Comparison of ENCODE assay signal across 16 cellular contexts in the genomic region with DNA sequence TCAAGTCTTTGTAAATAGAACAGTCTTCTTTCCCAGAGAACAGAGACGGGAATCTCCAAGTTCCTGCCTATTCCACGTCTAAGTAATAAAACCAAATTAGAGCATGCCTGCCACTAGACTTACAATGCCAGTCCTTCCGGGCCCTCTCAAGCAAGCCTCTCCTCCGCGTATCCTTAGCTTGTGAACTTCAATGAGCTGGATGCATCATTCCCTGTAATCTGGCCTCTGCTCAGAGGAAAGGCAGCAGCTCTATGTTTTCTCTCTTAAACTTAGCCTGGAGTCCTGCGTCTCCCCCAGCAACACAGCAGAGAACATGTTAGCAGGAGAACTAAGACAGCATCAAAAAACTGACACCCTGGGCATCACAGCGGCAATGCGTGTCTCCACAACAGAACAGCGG. TPM values are rescaled to one million over a fixed set of nuclear protein-coding genes. Genes with fewer than 3 reads are reported as not detected.
"Had no signal": no experiment of that assay in that cellular context is flagged by ENCODE, and none has a peak within 500 bp of the region (broad histone marks: within the 10 kb centered on the region; RNA-seq: fewer than 3 reads in every experiment).

No MANE protein-coding gene starts in this region.

- DNase-seq: activated CD4-positive, alpha-beta memory T cell treated with anti-CD3 and anti-CD28 coated beads, Interleukin-2, amount 10 ng/mL, durations not matched to agents 7 days and 5 days; activated CD8-positive, alpha-beta memory T cell treated with anti-CD3 and anti-CD28 coated beads, Interleukin-2, amount 50 U/mL, for 48 hours; activated naive CD4-positive, alpha-beta T cell treated with anti-CD3 and anti-CD28 coated beads for 36 hours; dermis blood vessel endothelial cell; endodermal cell; glutamatergic neuron; immature natural killer cell; left cardiac atrium; right lobe of liver; stimulated activated CD4-positive, alpha-beta T cell treated with anti-CD3 and anti-CD28 coated beads, Interleukin-12 subunit alpha, Interleukin-12 subunit beta, amount 100 ng/mL, for 4 hours; stimulated activated naive CD8-positive, alpha-beta T cell treated with anti-CD3 and anti-CD28 coated beads, Interleukin-15, Interleukin-2, amounts not matched to agents 100 U/mL and 50 U/mL, for 24 hours had no signal

- H3K4me3 Mint-ChIP-seq: activated CD4-positive, alpha-beta memory T cell treated with anti-CD3 and anti-CD28 coated beads, Interleukin-2, amount 10 ng/mL, durations not matched to agents 7 days and 5 days; activated naive CD4-positive, alpha-beta T cell treated with anti-CD3 and anti-CD28 coated beads for 36 hours; central memory CD8-positive, alpha-beta T cell; endodermal cell; immature natural killer cell; memory B cell; natural killer cell treated with Interleukin-12 subunit alpha and Interleukin-12 subunit beta and Interleukin-15 and Interleukin-18, amount 100 ng/mL, for 72 hours had no signal

- H3K4me1 Mint-ChIP-seq: central memory CD8-positive, alpha-beta T cell; endodermal cell; immature natural killer cell; memory B cell had no signal

- H3K9me3 ChIP-seq: prostate gland, right lobe of liver had no signal

- H3K27me3 Mint-ChIP-seq: memory B cell had no signal

- H3K36me3 ChIP-seq: prostate gland, right lobe of liver had no signal

- H3K9me3 Mint-ChIP-seq: activated CD4-positive, alpha-beta memory T cell treated with anti-CD3 and anti-CD28 coated beads, Interleukin-2, amount 10 ng/mL, durations not matched to agents 7 days and 5 days; activated naive CD4-positive, alpha-beta T cell treated with anti-CD3 and anti-CD28 coated beads for 36 hours; endodermal cell had no signal

- H3K27ac ChIP-seq: prostate gland, right lobe of liver, VCaP had no signal

- H3K27ac Mint-ChIP-seq: activated CD4-positive, alpha-beta memory T cell treated with anti-CD3 and anti-CD28 coated beads, Interleukin-2, amount 10 ng/mL, durations not matched to agents 7 days and 5 days; activated naive CD4-positive, alpha-beta T cell treated with anti-CD3 and anti-CD28 coated beads for 36 hours; endodermal cell; immature natural killer cell; memory B cell; natural killer cell treated with Interleukin-12 subunit alpha and Interleukin-12 subunit beta and Interleukin-15 and Interleukin-18, amount 100 ng/mL, for 72 hours had no signal

- H3K4me1 ChIP-seq: prostate gland, right lobe of liver had no signal

- H3K4me3 ChIP-seq: prostate gland, right lobe of liver had no signal

- H3K36me3 Mint-ChIP-seq: immature natural killer cell, memory B cell had no signal

- ATAC-seq: natural killer cell treated with Interleukin-12 subunit alpha and Interleukin-12 subunit beta and Interleukin-15 and Interleukin-18, amount 100 ng/mL, for 72 hours; right lobe of liver; stimulated activated naive CD8-positive, alpha-beta T cell treated with anti-CD3 and anti-CD28 coated beads, Interleukin-15, Interleukin-2, amounts not matched to agents 100 U/mL and 50 U/mL, for 24 hours had no signal

- H3K27me3 ChIP-seq: right lobe of liver had no signal

RNA-seq across cellular contexts. Expression of a gene that starts 8.2 kb away (rescaled TPM):
- total RNA-seq: activated CD4-positive, alpha-beta memory T cell treated with anti-CD3 and anti-CD28 coated beads, Interleukin-2, amount 10 ng/mL, durations not matched to agents 7 days and 5 days; activated naive CD4-positive, alpha-beta T cell treated with anti-CD3 and anti-CD28 coated beads for 36 hours; natural killer cell treated with Interleukin-12 subunit alpha and Interleukin-12 subunit beta and Interleukin-15 and Interleukin-18, amount 100 ng/mL, for 72 hours had no signal
- polyA plus RNA-seq: immature natural killer cell had no signal

RNA-seq across cellular contexts. Expression of a gene that starts 44.3 kb away (rescaled TPM):
- total RNA-seq: activated CD4-positive, alpha-beta memory T cell treated with anti-CD3 and anti-CD28 coated beads, Interleukin-2, amount 10 ng/mL, durations not matched to agents 7 days and 5 days; activated naive CD4-positive, alpha-beta T cell treated with anti-CD3 and anti-CD28 coated beads for 36 hours; endodermal cell; natural killer cell treated with Interleukin-12 subunit alpha and Interleukin-12 subunit beta and Interleukin-15 and Interleukin-18, amount 100 ng/mL, for 72 hours had no signal
- polyA plus RNA-seq: immature natural killer cell had no signal
